Comparison of ENCODE assay signal across 12 cellular contexts in the genomic region with DNA sequence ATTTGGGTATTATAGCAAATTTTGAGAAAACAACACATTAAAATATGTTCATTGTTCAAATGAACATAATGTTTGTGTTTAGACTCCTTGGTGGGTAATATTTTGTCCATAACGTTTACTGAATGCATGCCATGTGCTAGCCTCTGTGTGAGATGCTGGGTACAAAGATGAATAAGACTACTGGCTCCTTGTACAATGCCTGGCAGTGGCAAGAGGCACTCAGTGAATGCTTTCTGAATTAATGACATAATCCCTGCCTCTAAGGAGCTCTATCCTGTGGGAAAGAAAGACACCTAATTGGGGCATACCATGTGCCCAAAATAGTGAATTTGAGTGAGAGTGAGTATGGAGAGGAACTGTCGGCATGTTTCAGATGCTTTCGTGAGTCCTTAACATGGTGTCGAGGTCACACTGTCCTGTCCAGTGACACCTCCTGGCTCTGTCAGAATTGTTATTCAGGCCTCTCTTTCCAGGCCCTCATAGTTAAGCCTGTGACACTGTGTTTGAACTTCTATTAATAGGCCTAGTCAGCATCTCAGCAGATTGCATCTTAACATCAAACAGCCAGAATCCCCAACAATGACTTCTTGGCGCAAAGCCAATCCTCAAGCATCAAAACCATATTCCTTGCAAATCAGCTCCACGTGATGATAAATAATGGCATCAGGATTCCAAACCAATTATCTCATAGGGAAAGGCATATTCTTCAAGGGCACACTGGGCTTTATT. TPM values are rescaled to one million over a fixed set of nuclear protein-coding genes. Genes with fewer than 3 reads are reported as not detected.
DNase-seq lines count a peak whose midpoint lies in the region; ATAC-seq and TF ChIP-seq lines count a peak whose summit lies in the region.
"Had no signal": no experiment of that assay in that cellular context is flagged by ENCODE, and none has a peak within 500 bp of the region (broad histone marks: within the 10 kb centered on the region; RNA-seq: fewer than 3 reads in every experiment).

No MANE protein-coding gene starts in this region.

- H3K27me3 ChIP-seq in heart left ventricle (no peaks in the 10 kb centered on the region), right lobe of liver (no peaks in the 10 kb centered on the region)
- H3K27me3 ChIP-seq: dorsolateral prefrontal cortex had no signal

- H3K4me3 ChIP-seq in heart left ventricle (no peak overlapping the region), right lobe of liver (no peak overlapping the region)
- H3K4me3 ChIP-seq: dorsolateral prefrontal cortex, prostate gland had no signal

- WGBS in heart left ventricle, 4 donors, result 22 to 49% (median 30%) methylated on average over 6 of the region's 6 CpGs
- 76% methylated on average over 6 of the region's 6 CpGs for WGBS in right lobe of liver (ENCODE audit: insufficient coverage, low coverage, low lambda C conversion rate, missing lambda C conversion rate)

- TF ChIP-seq POLR2A in heart left ventricle (IDR thresholded peaks at IDR 0.05) (no peak), right lobe of liver (IDR thresholded peaks at IDR 0.05) (no peak)

- peaks cover 0 to 16% (median 4%) of the 10 kb centered on the region in 12 donors for H3K4me1 ChIP-seq in heart left ventricle
- H3K4me1 ChIP-seq in right lobe of liver, result no peaks in the 10 kb centered on the region
- H3K4me1 ChIP-seq: prostate gland had no signal

- peak; percentile 16 for DNase-seq in AG20443 (ENCODE audit: low spot score)
- DNase-seq in NCI-H1092 (lab: John Stamatoyannopoulos, UW), result peak; percentile 8
- DNase-seq in T1000 (lab: John Stamatoyannopoulos, UW), result peak; percentile 63
- peak in 4 of 5 donors; percentile 36 to 53 (median 47) for DNase-seq in heart left ventricle
- DNase-seq in right lobe of liver, result no peak
- no peak for DNase-seq in central memory CD4-positive, alpha-beta T cell
- no peak for DNase-seq in GM19240 (ENCODE audit: insufficient read length, low spot score)
- DNase-seq in stimulated activated CD4-positive, alpha-beta T cell treated with anti-CD3 and anti-CD28 coated beads, Interleukin-4, amount 100 ng/mL, for 4 hours, result no peak
- DNase-seq: activated CD8-positive, alpha-beta memory T cell treated with anti-CD3 and anti-CD28 coated beads, Interleukin-2, amount 10 ng/mL, durations not matched to agents 7 days and 5 days had no signal

- no peaks in the 10 kb centered on the region for H3K36me3 ChIP-seq in heart left ventricle
- H3K36me3 ChIP-seq in right lobe of liver, result no peaks in the 10 kb centered on the region
- H3K36me3 ChIP-seq: prostate gland had no signal

- TF ChIP-seq CTCF in heart left ventricle (IDR thresholded peaks at IDR 0.05) (no peak), right lobe of liver (IDR thresholded peaks at IDR 0.05) (no peak)

- intact Hi-C loops in heart left ventricle (cut with DNase I) (no loop called here), right lobe of liver (cut with DNase I) (no loop called here)

- ATAC-seq in heart left ventricle, result peak; percentile 97 to 99 (median 98)
- no peak for ATAC-seq in right lobe of liver
- ATAC-seq: activated CD8-positive, alpha-beta memory T cell treated with anti-CD3 and anti-CD28 coated beads, Interleukin-2, amount 10 ng/mL, durations not matched to agents 7 days and 5 days; HepG2 had no signal

- H3K9me3 ChIP-seq in heart left ventricle (no peaks in the 10 kb centered on the region), right lobe of liver (no peaks in the 10 kb centered on the region)
- H3K9me3 ChIP-seq: prostate gland had no signal

- H3K27ac ChIP-seq in heart left ventricle (peak overlapping the region; percentile 28 to 85 (median 72)), right lobe of liver (no peak overlapping the region)
- H3K27ac ChIP-seq: prostate gland had no signal

RNA-seq across cellular contexts. Expression of gene S1PR1, which starts 32.8 kb away (rescaled TPM):
- total RNA-seq in heart left ventricle (100 to 1,000 TPM in 2 of 9 donors, 10 to 100 TPM in 7; 40.6 to 175 (median 61.7) TPM), right lobe of liver (10 to 100 TPM in 2 of 6 experiments, 1 to 10 TPM in 4; 9.0 to 14.8 (median 9.3) TPM)
- 10 to 100 TPM; 37.0 to 60.6 TPM for polyA plus RNA-seq in heart left ventricle
- total RNA-seq: HepG2 had no signal
- polyA plus RNA-seq: HepG2 had no signal

Comparison
In these comparisons a context has a peak if more than half of its experiments do, and no peak if none do; other contexts are left out.
1. DNase-seq: peak in AG20443 (single experiment), NCI-H1092 (single experiment), T1000 (single experiment) and heart left ventricle (4 of 5); none in right lobe of liver (0 of 3), central memory CD4-positive, alpha-beta T cell (single experiment), GM19240 (single experiment) and stimulated activated CD4-positive, alpha-beta T cell treated with anti-CD3 and anti-CD28 coated beads, Interleukin-4, amount 100 ng/mL, for 4 hours (0 of 2).
2. ATAC-seq: peak in heart left ventricle (4 of 4); none in right lobe of liver (0 of 4).
3. H3K27ac ChIP-seq: peak in heart left ventricle (12 of 12); none in right lobe of liver (0 of 3).